8 cellular contexts compared by ENCODE assay signal in the genomic region with DNA sequence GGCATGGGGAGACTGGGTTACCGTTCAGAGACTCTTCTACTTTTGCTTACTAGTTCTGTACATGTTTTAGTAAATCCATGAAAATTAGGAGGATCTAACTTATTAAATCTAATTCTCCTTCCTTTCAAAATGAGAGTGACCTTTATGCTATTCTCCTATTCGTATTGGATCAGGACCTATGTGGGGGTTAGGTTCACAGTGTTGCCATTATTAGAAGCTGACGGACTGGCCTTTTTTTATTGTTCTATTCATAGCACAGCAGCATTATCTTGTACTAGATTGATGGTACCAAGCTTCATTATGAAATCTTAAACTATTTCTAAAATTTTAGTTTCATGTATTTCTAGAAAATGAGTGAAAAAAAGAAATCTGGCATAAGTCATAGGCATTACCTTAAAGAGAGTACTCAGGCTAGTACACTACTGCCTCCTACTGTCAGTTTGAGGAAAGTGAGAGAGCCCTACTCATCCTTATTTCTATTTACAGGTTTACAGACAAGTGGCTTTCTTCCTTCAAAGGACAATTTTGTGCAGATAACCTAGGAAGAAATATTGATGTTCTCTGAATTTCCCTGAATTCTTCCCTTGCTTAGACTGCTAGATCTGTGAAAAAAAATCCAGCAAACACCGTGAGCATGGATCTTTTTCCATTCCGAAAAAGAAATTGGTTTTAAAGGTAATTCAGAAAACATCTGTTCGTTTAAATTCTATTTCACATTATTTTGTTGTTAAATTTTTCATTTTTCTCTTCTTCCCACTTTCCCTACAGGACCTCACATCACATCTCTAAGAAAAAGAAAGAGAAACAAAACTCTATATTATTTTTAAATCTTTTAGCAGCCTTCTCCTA.
DNase-seq lines count a peak whose midpoint lies in the region; ATAC-seq and TF ChIP-seq lines count a peak whose summit lies in the region.

No MANE protein-coding gene starts in this region.

- CTCF ChIA-PET in A673 (lab: Charles Lee), result interaction anchor here (0.5 to 1.2 kb wide), 3 partner anchors 136 to 626 kb away, joined by 3 read pairs; no protein-coding TSS in a partner anchor

- 69 to 75% (median 73%) methylated on average over 6 of the region's 6 CpGs for WGBS in adrenal gland, 4 donors
- 76 to 84% (median 78%) methylated on average over 6 of the region's 6 CpGs for WGBS in spleen, 5 donors

- BruUV-seq in A673 (replicated peaks; lab: Mats Ljungman, UMichigan), result no TSS peak

- H3K36me3 ChIP-seq in A673 (ENCODE audit: insufficient read depth, low read length, poor library complexity, severe bottlenecking) (no peaks in the 10 kb centered on the region), adrenal gland (replicated peaks in 1 of 2) (no peaks in the 10 kb centered on the region), right atrium auricular region (no peaks in the 10 kb centered on the region), spleen (no peaks in the 10 kb centered on the region)

- H3K27me3 ChIP-seq in A673 (replicated peaks; ENCODE audit: insufficient read depth, low read depth, low read length, poor library complexity), result no peaks in the 10 kb centered on the region
- H3K27me3 ChIP-seq in adrenal gland, result no peaks in the 10 kb centered on the region
- no peaks in the 10 kb centered on the region for H3K27me3 ChIP-seq in right atrium auricular region
- H3K27me3 ChIP-seq in spleen (replicated peaks in 1 of 7), result no peaks in the 10 kb centered on the region

- intact Hi-C loops in A673 (cut with micrococcal nuclease; ENCODE audit: unreplicated experiment), result loop anchor here (2.0 to 10.0 kb wide), 8 partner anchors 135 to 713 kb away; no protein-coding TSS in a partner anchor
- intact Hi-C loops in adrenal gland (cut with DNase I), result loop anchor here in 1 of 2 donors (10.0 kb wide), 1 partner anchor 283 kb away; no protein-coding TSS in a partner anchor
- intact Hi-C loops in spleen (cut with DNase I; ENCODE audit: low total_unique reads), result no loop called here

- peak; percentile 62 for ATAC-seq in HG02642 (IDR thresholded peaks at IDR 0.05; ENCODE audit: poor library complexity, unreplicated experiment)

- H3K4me3 ChIP-seq in A673 (ENCODE audit: low read depth, low read length, poor library complexity, severe bottlenecking) (no peak overlapping the region), adrenal gland (no peak overlapping the region), right atrium auricular region (no peak overlapping the region), spleen (no peak overlapping the region)

- POLR2A ChIA-PET in A673 (lab: Charles Lee; ENCODE audit: low non-redundant PET), result interaction anchor here (1.0 kb wide), 1 partner anchor 421 kb away, joined by 4 read pairs; no protein-coding TSS in a partner anchor

- TF ChIP-seq POLR2A in adrenal gland (IDR thresholded peaks at IDR 0.05), result no peak
- no peak for TF ChIP-seq POLR2A in spleen (IDR thresholded peaks at IDR 0.05)

- peak; percentile 84 for DNase-seq in A673 (ENCODE audit: low spot score)
- peak; percentile 85 for DNase-seq in NCI-H1694 (lab: John Stamatoyannopoulos, UW)
- DNase-seq in adrenal gland, result peak in 3 of 7 donors; percentile 18 to 40 (median 20)
- DNase-seq in right atrium auricular region (ENCODE audit: low spot score), result no peak
- DNase-seq in spleen, result no peak
- no peak for DNase-seq in NK-92 (lab: John Stamatoyannopoulos, UW; ENCODE audit: unreplicated experiment)

- H3K9me3 ChIP-seq in A673 (ENCODE audit: low read depth, low read length, poor library complexity, severe bottlenecking) (no peaks in the 10 kb centered on the region), adrenal gland (replicated peaks in 1 of 3) (no peaks in the 10 kb centered on the region), right atrium auricular region (no peaks in the 10 kb centered on the region), spleen (no peaks in the 10 kb centered on the region)

- TF ChIP-seq CTCF in A673 (conservative IDR thresholded peaks at IDR 0.05; ENCODE audit: low read depth, low read length) (peak; percentile 90), GM12874 (IDR thresholded peaks at IDR 0.05; ENCODE audit: insufficient read depth, low read depth, low read length) (peak; percentile 61), adrenal gland (IDR thresholded peaks at IDR 0.05) (peak; percentile 51 to 86 (median 77)), right atrium auricular region (IDR thresholded peaks at IDR 0.05) (peak; percentile 65 to 81), spleen (IDR thresholded peaks at IDR 0.05 in 8 of 11, conservative IDR thresholded peaks at IDR 0.05 in 3 of 11) (peak; percentile 29 to 75 (median 66))

- H3K27ac ChIP-seq in A673 (ENCODE audit: low read depth, low read length, poor library complexity, severe bottlenecking), result peak overlapping the region; percentile 88
- no peak overlapping the region for H3K27ac ChIP-seq in adrenal gland
- no peak overlapping the region for H3K27ac ChIP-seq in right atrium auricular region
- peak overlapping the region in 5 of 8 donors; percentile 46 to 68 (median 62) for H3K27ac ChIP-seq in spleen

- H3K4me1 ChIP-seq in A673 (ENCODE audit: insufficient read depth, low read length, poor library complexity, severe bottlenecking) (peaks cover 77% of the 10 kb centered on the region), adrenal gland (replicated peaks in 1 of 2) (no peaks in the 10 kb centered on the region), right atrium auricular region (peaks cover 0 to 5% of the 10 kb centered on the region in 2 donors), spleen (peaks cover 0 to 10% (median 0%) of the 10 kb centered on the region in 6 donors)

Comparison
In these comparisons a context has a peak if more than half of its experiments do, and no peak if none do; other contexts are left out.
1. DNase-seq: peak in A673 (single experiment) and NCI-H1694 (single experiment); none in right atrium auricular region (single experiment), spleen (single experiment) and NK-92 (single experiment).
2. H3K27ac ChIP-seq: peak in A673 (single experiment) and spleen (5 of 8); none in adrenal gland (0 of 5) and right atrium auricular region (0 of 2).
3. Peak in every context shown above with its lines, with median percentiles within 50 percentile points of each other: CTCF ChIP-seq.